1 cellular context compared by ENCODE assay signal in genomic region chr2:146412625-146413024, GRCh38.
TF ChIP-seq lines count a peak whose summit lies in the region.

No MANE protein-coding gene starts in this region.

TF ChIP-seq in HEK293T, 16 proteins besides CTCF, POLR2A, EP300 and RAD21:
- TF ChIP-seq BHLHE40 (IDR thresholded peaks at IDR 0.05; ENCODE audit: borderline replicate concordance) (no peak), PKNOX1 (IDR thresholded peaks at IDR 0.05) (no peak), ARNT (IDR thresholded peaks at IDR 0.05) (no peak), SUZ12 (IDR thresholded peaks at IDR 0.05) (no peak), ELF4 (IDR thresholded peaks at IDR 0.05) (no peak), NFRKB (IDR thresholded peaks at IDR 0.05) (no peak), ZNF384 (IDR thresholded peaks at IDR 0.05) (no peak), HDGF (IDR thresholded peaks at IDR 0.05; ENCODE audit: borderline replicate concordance) (no peak), FOXA1 (IDR thresholded peaks at IDR 0.05) (no peak), CTBP1 (IDR thresholded peaks at IDR 0.05; ENCODE audit: borderline replicate concordance) (no peak), TARDBP (IDR thresholded peaks at IDR 0.05) (no peak)
